14 cellular contexts compared by ENCODE assay signal in the genomic region with DNA sequence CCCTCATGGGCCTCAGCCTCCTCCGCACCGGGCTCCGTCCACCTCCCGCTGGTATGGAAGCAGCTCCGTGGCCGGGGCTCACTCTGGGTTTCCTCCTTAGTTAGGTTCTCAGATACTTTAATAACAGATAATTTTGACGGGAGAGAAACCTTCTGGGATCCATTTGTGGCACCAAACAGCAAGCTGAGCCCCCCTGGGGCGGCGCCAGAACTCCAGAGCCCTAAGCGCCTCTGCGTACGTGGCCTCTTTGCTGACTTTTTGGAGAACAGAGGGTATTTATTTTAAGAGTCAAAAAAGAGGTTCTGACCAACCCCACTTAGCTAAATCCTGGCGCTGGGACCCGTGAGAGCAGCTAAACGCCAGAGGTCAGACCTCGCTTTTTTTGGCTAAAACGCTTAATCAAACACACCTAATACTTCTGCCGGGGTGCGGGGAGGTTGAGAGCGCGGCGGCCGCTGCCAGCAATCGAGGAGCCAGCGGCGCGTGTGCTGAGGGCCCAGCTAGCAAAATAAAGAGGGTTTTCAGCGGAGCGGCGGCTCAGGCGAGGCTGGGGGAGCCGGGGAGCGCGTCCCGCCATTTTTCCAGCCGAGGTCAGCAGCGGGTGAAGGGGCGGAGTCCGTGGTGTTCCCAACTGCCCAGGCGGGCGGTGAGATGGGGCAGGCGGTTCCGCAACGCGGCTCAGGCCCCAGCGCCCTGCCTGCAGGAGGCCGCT.
"Had no signal": no experiment of that assay in that cellular context is flagged by ENCODE, and none has a peak within 500 bp of the region (broad histone marks: within the 10 kb centered on the region; RNA-seq: fewer than 3 reads in every experiment).

No MANE protein-coding gene starts in this region.

- FAIRE-seq: astrocyte had no signal

- H3K4me1 ChIP-seq: esophagus squamous epithelium, foreskin keratinocyte, prostate gland had no signal

- DNase-seq: activated CD4-positive, alpha-beta memory T cell treated with anti-CD3 and anti-CD28 coated beads, Interleukin-2, amount 10 ng/mL, durations not matched to agents 7 days and 5 days; activated CD8-positive, alpha-beta memory T cell treated with anti-CD3 and anti-CD28 coated beads, Interleukin-2, amount 50 U/mL, for 4 hours; esophagus squamous epithelium; foreskin keratinocyte; heart left ventricle; occipital lobe; stimulated activated CD4-positive, alpha-beta T cell treated with anti-CD3 and anti-CD28 coated beads, Interleukin-4, amount 100 ng/mL, for 1 hour; stimulated activated CD8-positive, alpha-beta memory T cell treated with anti-CD3 and anti-CD28 coated beads, Interleukin-4, amount 100 ng/mL, for 48 hours; T-cell; T1000 had no signal

- H3K27ac ChIP-seq: esophagus squamous epithelium, foreskin keratinocyte, heart left ventricle, prostate gland had no signal

- H3K36me3 ChIP-seq: esophagus squamous epithelium, prostate gland, tibial nerve had no signal

- H3K9me3 ChIP-seq: heart left ventricle, prostate gland had no signal

- ATAC-seq: foreskin keratinocyte; heart left ventricle; natural killer cell treated with Interleukin-12 subunit alpha and Interleukin-12 subunit beta and Interleukin-15 and Interleukin-18, amount 100 ng/mL, for 72 hours; T-cell had no signal

- H3K27me3 ChIP-seq: foreskin keratinocyte had no signal

- H3K4me3 ChIP-seq: heart left ventricle, prostate gland, tibial nerve had no signal
